In genomic region chr15:99492275-99492674, GRCh38 we compare ENCODE assay signal across 28 cellular contexts.
"Had no signal": no experiment of that assay in that cellular context is flagged by ENCODE, and none has a peak within 500 bp of the region (broad histone marks: within the 10 kb centered on the region; RNA-seq: fewer than 3 reads in every experiment).

No MANE protein-coding gene starts in this region.

- H3K4me3 Mint-ChIP-seq: naive B cell; naive thymus-derived CD8-positive, alpha-beta T cell; natural killer cell treated with Interleukin-12 subunit alpha and Interleukin-12 subunit beta and Interleukin-15 and Interleukin-18, amount 100 ng/mL, for 72 hours; nephron progenitor cell; neural crest cell; stimulated activated naive CD8-positive, alpha-beta T cell treated with anti-CD3 and anti-CD28 coated beads, Interleukin-15, amount 100 ng/mL, for 72 hours; type B pancreatic cell had no signal

- H3K27ac Mint-ChIP-seq: natural killer cell treated with Interleukin-12 subunit alpha and Interleukin-12 subunit beta and Interleukin-15 and Interleukin-18, amount 100 ng/mL, for 72 hours; nephron progenitor cell; progenitor cell of endocrine pancreas; type B pancreatic cell had no signal

- H3K27me3 Mint-ChIP-seq: stimulated activated naive CD8-positive, alpha-beta T cell treated with anti-CD3 and anti-CD28 coated beads, Interleukin-15, amount 100 ng/mL, for 72 hours had no signal

- H3K36me3 Mint-ChIP-seq: naive B cell; naive thymus-derived CD8-positive, alpha-beta T cell; natural killer cell treated with Interleukin-12 subunit alpha and Interleukin-12 subunit beta and Interleukin-15 and Interleukin-18, amount 100 ng/mL, for 72 hours; type B pancreatic cell had no signal

- DNase-seq: naive B cell; naive thymus-derived CD8-positive, alpha-beta T cell; nephron progenitor cell; occipital lobe; ovary; psoas muscle; right cardiac atrium; right lobe of liver; sigmoid colon; small intestine; stimulated activated CD4-positive, alpha-beta T cell treated with anti-CD3 and anti-CD28 coated beads, Interleukin-15, amount 100 ng/mL, for 24 hours; stimulated activated CD4-positive, alpha-beta T cell treated with anti-CD3 and anti-CD28 coated beads, Interleukin-2, amount 100 ng/mL, for 24 hours; stimulated activated CD4-positive, alpha-beta T cell treated with anti-CD3 and anti-CD28 coated beads, Interleukin-4, amount 100 ng/mL, for 1 hour; stimulated activated CD4-positive, alpha-beta T cell treated with anti-CD3 and anti-CD28 coated beads, Interleukin-4, amount 100 ng/mL, for 4 hours; stimulated activated CD8-positive, alpha-beta memory T cell treated with anti-CD3 and anti-CD28 coated beads, Interleukin-4, amount 100 ng/mL, for 48 hours; stimulated activated naive CD4-positive, alpha-beta T cell; stimulated activated naive CD8-positive, alpha-beta T cell treated with anti-CD3 and anti-CD28 coated beads, Interleukin-15, amount 100 ng/mL, for 72 hours; stimulated activated naive CD8-positive, alpha-beta T cell treated with anti-CD3 and anti-CD28 coated beads, Interleukin-15, Interleukin-2, amounts not matched to agents 100 U/mL and 50 U/mL, for 24 hours; substantia nigra; testis; tibial artery; transverse colon; upper lobe of right lung; uterus had no signal

- ATAC-seq: naive thymus-derived CD8-positive, alpha-beta T cell; psoas muscle; right cardiac atrium; right lobe of liver; stimulated activated naive CD8-positive, alpha-beta T cell treated with anti-CD3 and anti-CD28 coated beads, Interleukin-15, amount 100 ng/mL, for 72 hours; stimulated activated naive CD8-positive, alpha-beta T cell treated with anti-CD3 and anti-CD28 coated beads, Interleukin-15, Interleukin-2, amounts not matched to agents 100 U/mL and 50 U/mL, for 24 hours; upper lobe of right lung had no signal

- H3K9me3 Mint-ChIP-seq: naive B cell; naive thymus-derived CD8-positive, alpha-beta T cell; natural killer cell treated with Interleukin-12 subunit alpha and Interleukin-12 subunit beta and Interleukin-15 and Interleukin-18, amount 100 ng/mL, for 72 hours; stimulated activated naive CD8-positive, alpha-beta T cell treated with anti-CD3 and anti-CD28 coated beads, Interleukin-15, amount 100 ng/mL, for 72 hours had no signal
